ENCODE assay signal across 17 cellular contexts in genomic region chr16:89291776-89292175, GRCh38.
DNase-seq lines count a peak whose midpoint lies in the region; ATAC-seq and TF ChIP-seq lines count a peak whose summit lies in the region.
"Had no signal": no experiment of that assay in that cellular context is flagged by ENCODE, and none has a peak within 500 bp of the region (broad histone marks: within the 10 kb centered on the region; RNA-seq: fewer than 3 reads in every experiment).

No MANE protein-coding gene starts in this region.

- ATAC-seq in Right ventricle myocardium inferior = no peak
- ATAC-seq in WTC11 = no peak
- ATAC-seq in GM21528 (IDR thresholded peaks at IDR 0.05; ENCODE audit: low FRiP score, unreplicated experiment) = no peak

- H3K9me3 Mint-ChIP-seq in WTC11 (no peaks in the 10 kb centered on the region), glutamatergic neuron (ENCODE audit: unreplicated experiment) (peaks cover 24% of the 10 kb centered on the region), MCF 10A (ENCODE audit: unreplicated experiment) (no peaks in the 10 kb centered on the region)

- CTCF ChIA-PET in WTC11 (lab: Charles Lee) (interaction anchor here (0.6 to 8.2 kb wide), 2 partner anchors 8 to 16 kb away, joined by 3 to 89 read pairs; no protein-coding TSS in a partner anchor), MCF 10A (lab: Yijun Ruan, JAX) (interaction anchor here (0.6 to 1.0 kb wide), 3 partner anchors 31 to 132 kb away, joined by 3 to 4 read pairs (median 3); no protein-coding TSS in a partner anchor)

- H3K4me3 Mint-ChIP-seq in WTC11 = peak overlapping the region; percentile 2
- peak overlapping the region; percentile 7 for H3K4me3 Mint-ChIP-seq in glutamatergic neuron (ENCODE audit: unreplicated experiment)
- no peak overlapping the region for H3K4me3 Mint-ChIP-seq in MCF 10A (ENCODE audit: unreplicated experiment)

- intact Hi-C loops in Right ventricle myocardium inferior (cut with DNase I) = no loop called here
- intact Hi-C loops in left ventricle myocardium inferior (cut with micrococcal nuclease) = no loop called here
- intact Hi-C loops in MCF 10A (cut with micrococcal nuclease) = no loop called here

- peak overlapping the region; percentile 99 for H3K27ac Mint-ChIP-seq in WTC11
- H3K27ac Mint-ChIP-seq in glutamatergic neuron (ENCODE audit: unreplicated experiment) = peak overlapping the region; percentile 85
- H3K27ac Mint-ChIP-seq in MCF 10A (ENCODE audit: low read depth, unreplicated experiment) = no peak overlapping the region

- TF ChIP-seq CTCF in left ventricle myocardium inferior (IDR thresholded peaks at IDR 0.05; ENCODE audit: borderline replicate concordance) = no peak
- no peak for TF ChIP-seq CTCF in WTC11 (IDR thresholded peaks at IDR 0.05)
- no peak for TF ChIP-seq CTCF in glutamatergic neuron (IDR thresholded peaks at IDR 0.05; ENCODE audit: partially characterized antibody, unreplicated experiment)
- peak; percentile 11 for TF ChIP-seq CTCF in retinal pigment epithelial cell (conservative IDR thresholded peaks at IDR 0.05; ENCODE audit: low read depth, low read length)
- no peak for TF ChIP-seq CTCF in MCF 10A (IDR thresholded peaks at IDR 0.05; ENCODE audit: unreplicated experiment)

- peaks cover 45% of the 10 kb centered on the region for H3K4me1 ChIP-seq in left ventricle myocardium inferior

- H3K4me1 Mint-ChIP-seq in WTC11 (peaks cover 64% of the 10 kb centered on the region), glutamatergic neuron (ENCODE audit: low read depth, unreplicated experiment) (peaks cover 43% of the 10 kb centered on the region), MCF 10A (ENCODE audit: insufficient read depth, unreplicated experiment) (peaks cover 7% of the 10 kb centered on the region)

- H3K36me3 Mint-ChIP-seq in WTC11 (peaks cover 14% of the 10 kb centered on the region), glutamatergic neuron (ENCODE audit: unreplicated experiment) (no peaks in the 10 kb centered on the region), MCF 10A (ENCODE audit: insufficient read depth, unreplicated experiment) (peaks cover 53% of the 10 kb centered on the region)

- H3K27me3 Mint-ChIP-seq in WTC11 (ENCODE audit: low read depth) = no peaks in the 10 kb centered on the region
- peaks cover 42% of the 10 kb centered on the region for H3K27me3 Mint-ChIP-seq in glutamatergic neuron (ENCODE audit: unreplicated experiment)
- H3K27me3 Mint-ChIP-seq in MCF 10A (ENCODE audit: insufficient read depth, unreplicated experiment) = no peaks in the 10 kb centered on the region

- peaks cover 38% of the 10 kb centered on the region for H3K36me3 ChIP-seq in left ventricle myocardium inferior
- H3K36me3 ChIP-seq: breast epithelium had no signal

- no peaks in the 10 kb centered on the region for H3K27me3 ChIP-seq in left ventricle myocardium inferior (ENCODE audit: low read depth)
- H3K27me3 ChIP-seq: breast epithelium, dorsolateral prefrontal cortex, esophagus muscularis mucosa had no signal

- DNase-seq in Right ventricle myocardium inferior (ENCODE audit: missing footprints) (peak; percentile 11), left ventricle myocardium inferior (no peak), WTC11 (ENCODE audit: low spot score) (no peak), glutamatergic neuron (no peak), retinal pigment epithelial cell (ENCODE audit: low read depth) (no peak), MCF 10A (ENCODE audit: unreplicated experiment) (no peak), NCI-H1436 (lab: John Stamatoyannopoulos, UW) (no peak)
- DNase-seq: activated CD4-positive, CD25-positive, alpha-beta regulatory T cell; activated effector memory CD4-positive, alpha-beta T cell treated with anti-CD3 and anti-CD28 coated beads, Interleukin-2, amount 50 U/mL, for 16 hours; dorsolateral prefrontal cortex; MV-4-11; NCI-H1930; NCI-H510A treated with DMSO at 0.1 percent for 48 hours; stimulated activated CD4-positive, alpha-beta T cell treated with anti-CD3 and anti-CD28 coated beads, Interleukin-2, amount 100 ng/mL, for 48 hours had no signal

- no peak overlapping the region for H3K4me3 ChIP-seq in left ventricle myocardium inferior
- H3K4me3 ChIP-seq in retinal pigment epithelial cell (ENCODE audit: low read length) = no peak overlapping the region
- H3K4me3 ChIP-seq: breast epithelium, dorsolateral prefrontal cortex, esophagus muscularis mucosa had no signal

- H3K27ac ChIP-seq in left ventricle myocardium inferior (replicated peaks) = no peak overlapping the region
- H3K27ac ChIP-seq: breast epithelium had no signal

- no peaks in the 10 kb centered on the region for H3K9me3 ChIP-seq in left ventricle myocardium inferior (replicated peaks)
- H3K9me3 ChIP-seq: breast epithelium, esophagus muscularis mucosa had no signal

- POLR2A ChIA-PET in WTC11 (lab: Charles Lee) (no interaction called here), MCF 10A (lab: Yijun Ruan, JAX) (no interaction called here)

- BruUV-seq in MCF 10A (replicated peaks; lab: Mats Ljungman, UMichigan) = no TSS peak

TF ChIP-seq in WTC11, 78 proteins besides CTCF, POLR2A, EP300 and RAD21:
- TF ChIP-seq ERG (CRISPR knock-in tag; IDR thresholded peaks at IDR 0.05) (no peak), GRHL2 (CRISPR knock-in tag; IDR thresholded peaks at IDR 0.05; ENCODE audit: insufficient replicate concordance, severe bottlenecking) (no peak), NFYB (CRISPR knock-in tag; conservative IDR thresholded peaks at IDR 0.05; ENCODE audit: low read depth) (no peak), PRRX2 (CRISPR knock-in tag; IDR thresholded peaks at IDR 0.05) (no peak), SMAD3 (CRISPR knock-in tag; IDR thresholded peaks at IDR 0.05; ENCODE audit: borderline replicate concordance) (no peak)
